Comparison of ENCODE assay signal across 9 cellular contexts in genomic region chr2:85255813-85256581, GRCh38.
A peak's percentile ranks its signal among the peaks of the same experiment; 100 is the strongest.
DNase-seq lines count a peak whose midpoint lies in the region; ATAC-seq and TF ChIP-seq lines count a peak whose summit lies in the region.
"Had no signal": no experiment of that assay in that cellular context is flagged by ENCODE, and none has a peak within 500 bp of the region (broad histone marks: within the 10 kb centered on the region; RNA-seq: fewer than 3 reads in every experiment).

No MANE protein-coding gene starts in this region.

- H2BK20ac ChIP-seq in H9 (ENCODE audit: low read depth, low read length, poor library complexity, severe bottlenecking) = no peak overlapping the region

- peak overlapping the region; percentile 44; the same call in 1 of the 2 replicates for H3K14ac ChIP-seq in H9 (ENCODE audit: insufficient read depth, low read length)

- no peak overlapping the region for H2AK5ac ChIP-seq in H9 (ENCODE audit: insufficient read length, low read length)

- TF ChIP-seq POLR2A in gastrocnemius medialis (IDR thresholded peaks at IDR 0.05) = no peak

- no peak overlapping the region for H2AFZ ChIP-seq in H9 (ENCODE audit: low read length)

- no CpG with 5 or more reads among the region's 23 CpGs for WGBS in H9 (ENCODE audit: extremely low coverage, insufficient read length, low lambda C conversion rate)

- H3K4me1 Mint-ChIP-seq in H9 (peaks cover 92 to 98% of the 10 kb centered on the region in 2 experiments), T-cell (no peaks in the 10 kb centered on the region)
- H3K4me1 Mint-ChIP-seq: activated T-helper 17 cell treated with anti-CD3 and anti-CD28 coated beads, Interleukin-2, amount 50 U/mL, for 72 hours had no signal

- H2BK12ac ChIP-seq in H9 (ENCODE audit: insufficient read length, low read depth, low read length) = no peak overlapping the region

- H4K91ac ChIP-seq in H9 (ENCODE audit: insufficient read length, low read depth, low read length) = no peak overlapping the region

- H3K23ac ChIP-seq in H9 (ENCODE audit: insufficient read length, low read depth, low read length) = no peak overlapping the region

- H3K4me2 ChIP-seq in H9 (ENCODE audit: insufficient read depth, insufficient read length, low read length) = peak overlapping the region; percentile 26

- H3K9me3 Mint-ChIP-seq in H9 (no peaks in the 10 kb centered on the region), T-cell (no peaks in the 10 kb centered on the region)
- H3K9me3 Mint-ChIP-seq: activated T-helper 17 cell treated with anti-CD3 and anti-CD28 coated beads, Interleukin-2, amount 50 U/mL, for 72 hours had no signal

- H3K4me3 Mint-ChIP-seq in H9 (peak overlapping the region; percentile 62 to 78), T-cell (no peak overlapping the region)
- H3K4me3 Mint-ChIP-seq: activated T-helper 17 cell treated with anti-CD3 and anti-CD28 coated beads, Interleukin-2, amount 50 U/mL, for 72 hours had no signal

- H3K27ac ChIP-seq in H9 (ENCODE audit: insufficient read length, low read depth, low read length) (peak overlapping the region; percentile 71), gastrocnemius medialis (peak overlapping the region; percentile 18 to 54 (median 48))

- H3K9me3 ChIP-seq in H9 (ENCODE audit: control insufficient read depth, low read depth, low read length) = no peaks in the 10 kb centered on the region
- H3K9me3 ChIP-seq in gastrocnemius medialis = no peaks in the 10 kb centered on the region

- no peaks in the 10 kb centered on the region for H3K36me3 ChIP-seq in gastrocnemius medialis

- H3K18ac ChIP-seq in H9 (ENCODE audit: insufficient read length, low read depth, low read length) = peak overlapping the region; percentile 74

- H3K27ac Mint-ChIP-seq in H9 = peak overlapping the region; percentile 100
- no peak overlapping the region for H3K27ac Mint-ChIP-seq in T-cell
- H3K27ac Mint-ChIP-seq: activated T-helper 17 cell treated with anti-CD3 and anti-CD28 coated beads, Interleukin-2, amount 50 U/mL, for 72 hours had no signal

- no peak overlapping the region for H4K5ac ChIP-seq in H9 (ENCODE audit: insufficient read length, low read depth, low read length)

- no peaks in the 10 kb centered on the region for H3K79me1 ChIP-seq in H9 (ENCODE audit: insufficient read depth, low read depth, low read length, poor library complexity, severe bottlenecking)

- TF ChIP-seq CTCF in H9 (conservative IDR thresholded peaks at IDR 0.05) = no peak
- TF ChIP-seq CTCF in astrocyte of the spinal cord (IDR thresholded peaks at IDR 0.05; ENCODE audit: low read depth, low read length) = no peak
- no peak for TF ChIP-seq CTCF in gastrocnemius medialis (IDR thresholded peaks at IDR 0.05 in 4 of 5, conservative IDR thresholded peaks at IDR 0.05 in 1 of 5)

- peaks cover 3 to 10% (median 5%) of the 10 kb centered on the region in 3 experiments; a peak in 5 of 7 replicates for H3K36me3 Mint-ChIP-seq in H9 (ENCODE audit: insufficient read depth in 1 of 3, low read depth in 3 of 3)
- no peaks in the 10 kb centered on the region for H3K36me3 Mint-ChIP-seq in T-cell

- H3K56ac ChIP-seq in H9 (ENCODE audit: insufficient read length, low read depth, low read length) = no peak overlapping the region

- peaks cover 13% of the 10 kb centered on the region; the same call in 1 of the 2 replicates for H3K79me2 ChIP-seq in H9 (ENCODE audit: insufficient read depth, low read length)

- H2BK120ac ChIP-seq in H9 (ENCODE audit: low read depth, low read length, poor library complexity, severe bottlenecking) = no peak overlapping the region

- no peaks in the 10 kb centered on the region for H4K20me1 ChIP-seq in H9 (ENCODE audit: control insufficient read depth, insufficient read depth, insufficient read length)

- no peaks in the 10 kb centered on the region for H3K23me2 ChIP-seq in H9 (ENCODE audit: insufficient read length, low read depth, low read length, poor library complexity, severe bottlenecking)

- no peak overlapping the region for H3K4ac ChIP-seq in H9 (ENCODE audit: low read depth, low read length)

- no peak for ATAC-seq in gastrocnemius medialis
- ATAC-seq in GM21367 (IDR thresholded peaks at IDR 0.05; ENCODE audit: unreplicated experiment) = no peak
- no peak for ATAC-seq in T-cell (replicated peaks in 1 of 4)
- ATAC-seq: activated T-helper 17 cell treated with anti-CD3 and anti-CD28 coated beads, Interleukin-2, amount 50 U/mL, for 72 hours had no signal

- intact Hi-C loops in gastrocnemius medialis (cut with DNase I; ENCODE audit: low total_unique reads) = no loop called here

- DNase-seq in H9 (peak; percentile 85), astrocyte of the spinal cord (ENCODE audit: low read depth, low spot score) (peak; percentile 63), iPS DF 4.7 (ENCODE audit: extremely low read depth, low spot score) (peak; percentile 89), gastrocnemius medialis (no peak), T-cell (no peak), KBM-7 (no peak)
- DNase-seq in stimulated activated CD4-positive, alpha-beta T cell treated with anti-CD3 and anti-CD28 coated beads, Interleukin-4, amount 100 ng/mL, for 4 hours = no peak

- no peaks in the 10 kb centered on the region for H3K27me3 ChIP-seq in H9 (ENCODE audit: insufficient read depth, low read length)
- no peaks in the 10 kb centered on the region for H3K27me3 ChIP-seq in gastrocnemius medialis

- CTCF ChIA-PET in T-cell (lab: Charles Lee) = interaction anchor here (0.5 to 0.9 kb wide), 4 partner anchors 11 to 773 kb away, joined by 3 to 4 read pairs (median 3); no protein-coding TSS in a partner anchor

- peaks cover 38% of the 10 kb centered on the region for H3K4me1 ChIP-seq in H9 (ENCODE audit: insufficient read depth, low read length)
- peaks cover 43 to 51% of the 10 kb centered on the region in 2 donors for H3K4me1 ChIP-seq in gastrocnemius medialis

- H2BK15ac ChIP-seq in H9 (ENCODE audit: low read depth, low read length) = no peak overlapping the region

- H3K4me3 ChIP-seq in astrocyte of the spinal cord (ENCODE audit: low read depth, low read length) (peak overlapping the region; percentile 4), gastrocnemius medialis (no peak overlapping the region)

- H3K27me3 Mint-ChIP-seq in H9 (ENCODE audit: low read depth) (no peaks in the 10 kb centered on the region; the same call in none of the 2 replicates), T-cell (no peaks in the 10 kb centered on the region)
- H3K27me3 Mint-ChIP-seq: activated T-helper 17 cell treated with anti-CD3 and anti-CD28 coated beads, Interleukin-2, amount 50 U/mL, for 72 hours had no signal

- no peak overlapping the region for H4K8ac ChIP-seq in H9 (replicated peaks; ENCODE audit: insufficient read length, low read depth, low read length)

- H3K9ac ChIP-seq in H9 (ENCODE audit: extremely low read depth, insufficient read length, low read length) = peak overlapping the region; percentile 27

- POLR2A ChIA-PET in T-cell (lab: Charles Lee) = interaction anchor here in 1 of 2 donors (0.6 kb wide), 1 partner anchor 251 kb away, joined by 3 read pairs; no protein-coding TSS in a partner anchor

- H2BK5ac ChIP-seq in H9 (ENCODE audit: insufficient read length, low read length) = no peak overlapping the region

- in situ Hi-C loops in astrocyte of the spinal cord (cut with HindIII; ENCODE audit: low sequenced_read_pairs) = no loop called here
- in situ Hi-C loops in gastrocnemius medialis (cut with MboI; ENCODE audit: low sequenced_read_pairs in 4 of 4) = loop anchor here in 1 of 4 donors (25.0 kb wide), 1 partner anchor 344 kb away; the partner anchor contains the start of gene TMSB10
- in situ Hi-C loops in KBM-7 (cut with MboI; ENCODE audit: low pct_unique_long_range_greater_than_20kb, low sequenced_read_pairs) = no loop called here

- H3T11ph ChIP-seq in H9 (ENCODE audit: low read length) = no peak overlapping the region

Comparison
In these comparisons a context has a peak if more than half of its experiments do, and no peak if none do; other contexts are left out.
1. DNase-seq: peak in H9 (single experiment), astrocyte of the spinal cord (single experiment) and iPS DF 4.7 (single experiment); none in gastrocnemius medialis (0 of 2), stimulated activated CD4-positive, alpha-beta T cell treated with anti-CD3 and anti-CD28 coated beads, Interleukin-4, amount 100 ng/mL, for 4 hours (0 of 2), T-cell (0 of 34) and KBM-7 (single experiment).
2. H3K27ac Mint-ChIP-seq: peak in H9 (3 of 3); none in T-cell (0 of 2).
3. H3K4me3 Mint-ChIP-seq: peak in H9 (2 of 2); none in T-cell (0 of 3).